Comparison of ENCODE assay signal across 21 cellular contexts in the genomic region with DNA sequence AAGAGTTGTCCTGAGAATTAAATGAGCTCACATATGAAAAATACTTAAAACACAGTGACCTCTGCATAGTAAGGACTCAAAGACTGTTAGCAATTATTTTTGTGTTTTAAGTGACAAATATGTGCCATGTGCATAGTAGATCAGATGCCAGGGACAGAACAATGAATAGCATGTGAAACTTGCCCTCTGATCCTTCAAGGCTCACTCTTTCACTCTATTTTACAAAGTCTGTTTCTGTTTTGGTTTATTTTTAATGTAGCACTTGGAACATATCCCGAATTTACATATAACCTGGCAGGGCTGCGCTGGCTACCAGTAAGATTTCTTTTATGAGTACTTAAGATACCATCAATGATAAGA.
"Had no signal": no experiment of that assay in that cellular context is flagged by ENCODE, and none has a peak within 500 bp of the region (broad histone marks: within the 10 kb centered on the region; RNA-seq: fewer than 3 reads in every experiment).

No MANE protein-coding gene starts in this region.

- H3K4me1 Mint-ChIP-seq: WTC11 had no signal

- H3K9me3 ChIP-seq: body of pancreas, tibial nerve had no signal

- DNase-seq: activated CD4-positive, alpha-beta T cell treated with anti-CD3 and anti-CD28 coated beads for 36 hours; activated CD4-positive, alpha-beta T cell treated with anti-CD3 and anti-CD28 coated beads, Interleukin-2, amount 50 U/mL, for 48 hours; activated T-cell treated with anti-CD3 and anti-CD28 coated beads for 4 hours; amygdala; caudate nucleus; dorsolateral prefrontal cortex; glutamatergic neuron; hypothalamus; midbrain; nucleus accumbens; posterior cingulate gyrus; stimulated activated naive CD8-positive, alpha-beta T cell treated with anti-CD3 and anti-CD28 coated beads, Interleukin-15, Interleukin-2, amounts not matched to agents 100 U/mL and 50 U/mL, for 24 hours; substantia nigra had no signal

- ATAC-seq: activated CD4-positive, alpha-beta T cell treated with anti-CD3 and anti-CD28 coated beads for 36 hours; body of pancreas; foreskin keratinocyte; stimulated activated naive CD8-positive, alpha-beta T cell treated with anti-CD3 and anti-CD28 coated beads, Interleukin-15, Interleukin-2, amounts not matched to agents 100 U/mL and 50 U/mL, for 24 hours; WTC11 had no signal

- H3K4me3 Mint-ChIP-seq: activated CD4-positive, alpha-beta T cell treated with anti-CD3 and anti-CD28 coated beads for 36 hours; activated naive CD8-positive, alpha-beta T cell; nephron; T-helper 2 cell treated with Interferon-gamma antibody and Interleukin-4, amounts not matched to agents 5 μg/mL and 100 μg/mL, for 36 hours; WTC11 had no signal

- H3K27ac ChIP-seq: body of pancreas, foreskin keratinocyte, tibial nerve had no signal

- H3K27ac Mint-ChIP-seq: activated CD4-positive, alpha-beta T cell treated with anti-CD3 and anti-CD28 coated beads for 36 hours; activated naive CD8-positive, alpha-beta T cell; T-helper 2 cell treated with Interferon-gamma antibody and Interleukin-4, amounts not matched to agents 5 μg/mL and 100 μg/mL, for 36 hours; WTC11 had no signal

- H3K27me3 ChIP-seq: body of pancreas, foreskin keratinocyte, tibial nerve had no signal

- H3K36me3 Mint-ChIP-seq: WTC11 had no signal

- H3K4me1 ChIP-seq: body of pancreas had no signal

- H3K9me3 Mint-ChIP-seq: nephron; T-helper 2 cell treated with Interferon-gamma antibody and Interleukin-4, amounts not matched to agents 5 μg/mL and 100 μg/mL, for 36 hours; WTC11 had no signal

- H3K4me3 ChIP-seq: body of pancreas, dorsolateral prefrontal cortex, lung, tibial nerve had no signal

- H3K36me3 ChIP-seq: tibial nerve had no signal
